Comparison of ENCODE assay signal across 17 cellular contexts in the genomic region with DNA sequence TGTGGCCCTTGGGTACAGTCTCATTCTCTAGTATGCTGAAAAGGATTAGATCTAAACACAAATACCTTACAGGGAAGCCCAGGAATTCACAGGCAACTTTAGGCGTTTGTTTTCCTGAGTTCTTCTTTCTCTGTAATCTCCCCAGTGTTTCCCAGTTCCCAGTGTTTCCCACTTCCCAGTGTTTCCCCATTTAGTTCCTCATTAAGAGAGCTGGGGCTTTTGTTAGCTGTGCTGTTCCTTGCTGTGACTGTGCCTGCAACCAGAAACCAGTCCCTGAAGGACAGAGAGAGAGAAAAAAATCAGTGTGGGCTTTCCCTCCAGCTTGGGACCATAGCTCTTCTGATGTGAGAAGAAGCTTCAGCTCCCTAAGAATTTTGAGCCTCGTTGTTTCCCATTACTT.
"Had no signal": no experiment of that assay in that cellular context is flagged by ENCODE, and none has a peak within 500 bp of the region (broad histone marks: within the 10 kb centered on the region; RNA-seq: fewer than 3 reads in every experiment).

No MANE protein-coding gene starts in this region.

- H3K4me1 ChIP-seq: foreskin keratinocyte, parathyroid adenoma, stomach had no signal

- H3K36me3 Mint-ChIP-seq: activated naive CD4-positive, alpha-beta T cell treated with anti-CD3 and anti-CD28 coated beads, Interleukin-2, amount 50 U/mL, for 72 hours; naive thymus-derived CD4-positive, alpha-beta T cell; stimulated activated effector memory CD8-positive, alpha-beta T cell treated with anti-CD3 and anti-CD28 coated beads, Interleukin-12 subunit alpha, Interleukin-12 subunit beta, amount 100 ng/mL, for 72 hours had no signal

- ATAC-seq: activated naive CD4-positive, alpha-beta T cell treated with anti-CD3 and anti-CD28 coated beads, Interleukin-2, amount 50 U/mL, for 72 hours; effector memory CD8-positive, alpha-beta T cell; foreskin keratinocyte; naive thymus-derived CD4-positive, alpha-beta T cell; sciatic nerve; stimulated activated effector memory CD8-positive, alpha-beta T cell treated with anti-CD3 and anti-CD28 coated beads, Interleukin-12 subunit alpha, Interleukin-12 subunit beta, amount 100 ng/mL, for 72 hours had no signal

- H3K4me1 Mint-ChIP-seq: naive thymus-derived CD4-positive, alpha-beta T cell; stimulated activated effector memory CD8-positive, alpha-beta T cell treated with anti-CD3 and anti-CD28 coated beads, Interleukin-12 subunit alpha, Interleukin-12 subunit beta, amount 100 ng/mL, for 72 hours had no signal

- H3K27me3 Mint-ChIP-seq: effector memory CD8-positive, alpha-beta T cell; naive thymus-derived CD4-positive, alpha-beta T cell had no signal

- H3K4me3 Mint-ChIP-seq: effector memory CD8-positive, alpha-beta T cell; naive thymus-derived CD4-positive, alpha-beta T cell; stimulated activated effector memory CD8-positive, alpha-beta T cell treated with anti-CD3 and anti-CD28 coated beads, Interleukin-12 subunit alpha, Interleukin-12 subunit beta, amount 100 ng/mL, for 72 hours had no signal

- H3K27ac ChIP-seq: foreskin keratinocyte, parathyroid adenoma, stomach, VCaP had no signal

- H3K9me3 ChIP-seq: adrenal gland, stomach had no signal

- H3K9ac ChIP-seq: parathyroid adenoma had no signal

- H3K36me3 ChIP-seq: adrenal gland, stomach had no signal

- H3K79me2 ChIP-seq: parathyroid adenoma had no signal

- H3K4me3 ChIP-seq: adrenal gland, stomach had no signal

- DNase-seq: activated CD4-positive, alpha-beta T cell treated with anti-CD3 and anti-CD28 coated beads, Interleukin-2, amount 50 U/mL, for 4 hours; activated gamma-delta T cell treated with Interleukin-2 at 50 U/mL for 16 hours; adrenal gland; effector memory CD8-positive, alpha-beta T cell; foreskin keratinocyte; hippocampal formation; mesenchymal stem cell; naive thymus-derived CD4-positive, alpha-beta T cell; stimulated activated CD4-positive, alpha-beta T cell treated with anti-CD3 and anti-CD28 coated beads, Interleukin-4, amount 100 ng/mL, for 24 hours; stomach; T-helper 2 cell; trophoblast cell had no signal

- H3K27ac Mint-ChIP-seq: activated naive CD4-positive, alpha-beta T cell treated with anti-CD3 and anti-CD28 coated beads, Interleukin-2, amount 50 U/mL, for 72 hours; effector memory CD8-positive, alpha-beta T cell; naive thymus-derived CD4-positive, alpha-beta T cell; stimulated activated effector memory CD8-positive, alpha-beta T cell treated with anti-CD3 and anti-CD28 coated beads, Interleukin-12 subunit alpha, Interleukin-12 subunit beta, amount 100 ng/mL, for 72 hours had no signal

- H2AFZ ChIP-seq: parathyroid adenoma had no signal

- H3K27me3 ChIP-seq: adrenal gland, foreskin keratinocyte, stomach had no signal
